In genomic region chr3:171718493-171719205, GRCh38 we compare ENCODE assay signal across 28 cellular contexts.
"Had no signal": no experiment of that assay in that cellular context is flagged by ENCODE, and none has a peak within 500 bp of the region (broad histone marks: within the 10 kb centered on the region; RNA-seq: fewer than 3 reads in every experiment).

No MANE protein-coding gene starts in this region.

- H3K4me3 ChIP-seq: breast epithelium, psoas muscle, sigmoid colon, stomach, thyroid gland, upper lobe of right lung had no signal

- DNase-seq: activated B cell treated with CpG ODN at 0.5 μM for 24 hours; activated CD4-positive, alpha-beta T cell treated with anti-CD3 and anti-CD28 coated beads, Interleukin-2, amount 50 U/mL, for 1 hour; activated CD8-positive, alpha-beta T cell treated with anti-CD3 and anti-CD28 coated beads for 36 hours; activated naive CD8-positive, alpha-beta T cell treated with anti-CD3 and anti-CD28 coated beads, Interleukin-2, amount 50 U/mL, for 24 hours; activated T-cell treated with anti-CD3 and anti-CD28 coated beads, Interleukin-2, amount 50 U/mL, for 48 hours; amygdala; immature natural killer cell; kidney; left colon; mammary epithelial cell; psoas muscle; sigmoid colon; small intestine; stimulated activated CD4-positive, alpha-beta T cell treated with anti-CD3 and anti-CD28 coated beads, Interleukin-4, amount 100 ng/mL, for 4 hours; stimulated activated CD8-positive, alpha-beta memory T cell treated with anti-CD3 and anti-CD28 coated beads, Interleukin-4, amount 100 ng/mL, for 48 hours; stomach; T-helper 2 cell; thyroid gland; upper lobe of right lung had no signal

- H3K27me3 ChIP-seq: breast epithelium, sigmoid colon, stomach, thyroid gland, upper lobe of right lung had no signal

- H3K36me3 ChIP-seq: breast epithelium, sigmoid colon, thyroid gland had no signal

- H3K4me3 Mint-ChIP-seq: activated B cell treated with CpG ODN at 0.5 μM for 24 hours; activated CD8-positive, alpha-beta T cell treated with anti-CD3 and anti-CD28 coated beads for 36 hours; activated naive CD4-positive, alpha-beta T cell treated with anti-CD3 and anti-CD28 coated beads, Interleukin-2, amount 50 U/mL, for 24 hours; activated naive CD8-positive, alpha-beta T cell treated with anti-CD3 and anti-CD28 coated beads, Interleukin-2, amount 50 U/mL, for 24 hours; central memory CD8-positive, alpha-beta T cell; dendritic cell treated with granulocyte-macrophage colony-stimulating factor and Interleukin-4, amounts not matched to agents 40 ng/mL and 50 ng/mL, for 4 days; immature natural killer cell; nephron; stimulated activated memory B cell treated with anti-CD40 and anti-IgM and Interleukin-4, amounts not matched to agents 10 μg/mL and 1 μg/mL and 100 μg/mL, for 72 hours had no signal

- H3K27ac Mint-ChIP-seq: activated B cell treated with CpG ODN at 0.5 μM for 24 hours; activated CD8-positive, alpha-beta T cell treated with anti-CD3 and anti-CD28 coated beads for 36 hours; activated naive CD4-positive, alpha-beta T cell treated with anti-CD3 and anti-CD28 coated beads, Interleukin-2, amount 50 U/mL, for 24 hours; activated naive CD8-positive, alpha-beta T cell treated with anti-CD3 and anti-CD28 coated beads, Interleukin-2, amount 50 U/mL, for 24 hours; activated T-helper 2 cell treated with anti-CD3 and anti-CD28 coated beads, Interferon-gamma antibody, Interleukin-2, Interleukin-4, amounts not matched to agents 10 μg/mL and 5 μg/mL and 100 μg/mL, durations not matched to agents 14 hours and 24 hours and 36 hours; dendritic cell treated with granulocyte-macrophage colony-stimulating factor and Interleukin-4, amounts not matched to agents 40 ng/mL and 50 ng/mL, for 4 days; immature natural killer cell; nephron; stimulated activated memory B cell treated with anti-CD40 and anti-IgM and Interleukin-4, amounts not matched to agents 10 μg/mL and 1 μg/mL and 100 μg/mL, for 72 hours had no signal

- H3K27me3 Mint-ChIP-seq: activated B cell treated with CpG ODN at 0.5 μM for 24 hours; dendritic cell treated with granulocyte-macrophage colony-stimulating factor and Interleukin-4, amounts not matched to agents 40 ng/mL and 50 ng/mL, for 4 days; stimulated activated memory B cell treated with anti-CD40 and anti-IgM and Interleukin-4, amounts not matched to agents 10 μg/mL and 1 μg/mL and 100 μg/mL, for 72 hours had no signal

- H3K9me3 Mint-ChIP-seq: activated B cell treated with CpG ODN at 0.5 μM for 24 hours had no signal

- H3K27ac ChIP-seq: breast epithelium, epithelial cell of prostate, parathyroid adenoma, psoas muscle, sigmoid colon, stomach, thyroid gland, upper lobe of right lung had no signal

- H3K4me1 ChIP-seq: breast epithelium, parathyroid adenoma, psoas muscle, sigmoid colon, stomach, thyroid gland, upper lobe of right lung had no signal

- H3K79me2 ChIP-seq: parathyroid adenoma had no signal

- H3K9me3 ChIP-seq: stomach, thyroid gland, upper lobe of right lung had no signal

- H3K9ac ChIP-seq: parathyroid adenoma had no signal

- H3K36me3 Mint-ChIP-seq: activated naive CD4-positive, alpha-beta T cell treated with anti-CD3 and anti-CD28 coated beads, Interleukin-2, amount 50 U/mL, for 24 hours; stimulated activated memory B cell treated with anti-CD40 and anti-IgM and Interleukin-4, amounts not matched to agents 10 μg/mL and 1 μg/mL and 100 μg/mL, for 72 hours had no signal

- ATAC-seq: activated CD8-positive, alpha-beta T cell treated with anti-CD3 and anti-CD28 coated beads for 36 hours; activated naive CD8-positive, alpha-beta T cell treated with anti-CD3 and anti-CD28 coated beads, Interleukin-2, amount 50 U/mL, for 24 hours; left colon; psoas muscle; stimulated activated memory B cell treated with anti-CD40 and anti-IgM and Interleukin-4, amounts not matched to agents 10 μg/mL and 1 μg/mL and 100 μg/mL, for 72 hours; upper lobe of right lung had no signal

- H2AFZ ChIP-seq: parathyroid adenoma had no signal

- H3K4me1 Mint-ChIP-seq: activated B cell treated with CpG ODN at 0.5 μM for 24 hours; activated naive CD4-positive, alpha-beta T cell treated with anti-CD3 and anti-CD28 coated beads, Interleukin-2, amount 50 U/mL, for 24 hours; activated naive CD8-positive, alpha-beta T cell treated with anti-CD3 and anti-CD28 coated beads, Interleukin-2, amount 50 U/mL, for 24 hours; central memory CD8-positive, alpha-beta T cell; immature natural killer cell; nephron; stimulated activated memory B cell treated with anti-CD40 and anti-IgM and Interleukin-4, amounts not matched to agents 10 μg/mL and 1 μg/mL and 100 μg/mL, for 72 hours had no signal
